In the genomic region with DNA sequence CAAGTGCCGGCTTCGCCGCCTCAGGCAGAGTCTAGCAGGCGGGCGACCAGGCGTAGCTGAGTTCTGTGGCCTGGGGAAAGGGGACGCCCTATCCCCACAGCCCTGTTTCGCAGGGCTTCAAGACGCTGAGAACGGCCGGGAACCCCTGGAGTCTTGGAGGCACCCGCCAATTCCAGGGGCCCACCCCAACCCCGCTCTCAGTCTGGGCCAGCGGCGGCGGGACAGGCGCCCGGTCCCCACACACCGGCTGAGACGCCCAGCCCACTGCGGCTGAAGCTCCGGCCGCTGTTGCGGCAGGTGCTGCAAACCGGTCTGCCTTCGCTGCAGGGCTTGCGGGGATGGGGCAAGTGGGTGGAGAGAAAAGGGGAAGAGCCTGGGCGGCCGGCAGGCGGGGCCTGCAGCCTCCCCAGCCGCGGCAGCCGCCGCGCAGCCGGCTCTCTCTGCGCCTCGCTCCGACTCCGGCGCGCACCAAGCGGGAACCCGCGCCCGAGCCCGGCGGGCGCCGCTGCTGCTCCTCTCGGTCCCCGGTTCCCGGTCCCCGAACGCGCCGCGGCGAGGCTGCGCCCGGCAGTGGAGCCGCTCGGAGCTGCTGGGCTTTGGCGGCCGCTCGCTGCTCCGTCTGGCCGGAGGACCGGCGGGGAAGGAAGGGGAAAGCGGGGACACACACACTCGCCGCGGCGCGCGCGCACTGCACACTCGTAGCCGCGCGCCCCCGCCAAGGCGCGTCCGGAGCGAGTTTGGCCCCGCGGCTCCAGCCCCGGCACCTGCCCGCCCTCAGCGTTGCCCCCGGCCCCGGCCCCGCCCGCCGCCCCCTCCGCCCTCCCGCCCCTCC, we compare ENCODE assay signal across 8 cellular contexts. TPM values are rescaled to one million over a fixed set of nuclear protein-coding genes. Genes with fewer than 3 reads are reported as not detected.
DNase-seq lines count a peak whose midpoint lies in the region; ATAC-seq and TF ChIP-seq lines count a peak whose summit lies in the region.

Gene PIP5K1B (plus strand): TSS at position 437 of the 832 bp plus-strand sequence. CDS start 117,375 bp downstream, outside the sequence.

- peak; percentile 91 for DNase-seq in ELF-1 (ENCODE audit: low read depth, low spot score)
- peak; percentile 72 for DNase-seq in HPDE6-E6E7 (ENCODE audit: extremely low spot score)
- DNase-seq in PC-3: peak; percentile 56
- peak; percentile 41 for DNase-seq in astrocyte of the spinal cord (ENCODE audit: low read depth, low spot score)
- no peak for DNase-seq in retinal pigment epithelial cell (ENCODE audit: low read depth)
- no peak for DNase-seq in HCEC 1CT

- no peaks in the 10 kb centered on the region for H3F3A ChIP-seq in PC-3 (ENCODE audit: low read length, unreplicated experiment)

- no peak within 1 kb of the TSS for H3K27ac ChIP-seq in PC-3 (ENCODE audit: low read length)
- no peak within 1 kb of the TSS for H3K27ac ChIP-seq in iPS-18a (ENCODE audit: low read length)

- CTCF ChIA-PET in PC-3 (lab: Charles Lee): no interaction called here

- H3K36me3 ChIP-seq in PC-3 (ENCODE audit: low read depth, low read length) (no peaks in the 10 kb centered on the region), iPS-18a (ENCODE audit: control insufficient read depth, low read depth, low read length) (no peaks in the 10 kb centered on the region)

- TF ChIP-seq CTCF in PC-3 (conservative IDR thresholded peaks at IDR 0.05; ENCODE audit: low read depth, low read length) (no peak), astrocyte of the spinal cord (IDR thresholded peaks at IDR 0.05; ENCODE audit: low read depth, low read length) (no peak), retinal pigment epithelial cell (conservative IDR thresholded peaks at IDR 0.05; ENCODE audit: low read depth, low read length) (no peak)

- H3K4me1 ChIP-seq in PC-3 (ENCODE audit: insufficient read depth, low read length) (peaks cover 4% of the 10 kb centered on the region; the same call in 1 of the 2 replicates), iPS-18a (ENCODE audit: control insufficient read depth, low read depth, low read length) (peaks cover 19% of the 10 kb centered on the region)

- peak within 1 kb of the TSS; percentile 57 for H2AFZ ChIP-seq in PC-3 (ENCODE audit: low read length)

- no TSS peak for BruUV-seq in PC-3 (replicated peaks; lab: Mats Ljungman, UMichigan)

- H3K9me3 ChIP-seq in PC-3 (ENCODE audit: low read length) (no peaks in the 10 kb centered on the region), iPS-18a (ENCODE audit: control insufficient read depth, low read depth, low read length) (no peaks in the 10 kb centered on the region)

- no peaks in the 10 kb centered on the region for H3K79me2 ChIP-seq in PC-3 (ENCODE audit: low read length)

- POLR2A ChIA-PET in PC-3 (lab: Charles Lee; ENCODE audit: unreplicated experiment): no interaction called here

- H3K27me3 ChIP-seq in PC-3 (ENCODE audit: low read length) (peaks cover 74% of the 10 kb centered on the region), iPS-18a (ENCODE audit: control insufficient read depth, insufficient read depth, low read length) (peaks cover 42% of the 10 kb centered on the region)

- H3K4me3 ChIP-seq in PC-3 (ENCODE audit: low read length): peak within 1 kb of the TSS; percentile 57
- peak within 1 kb of the TSS; percentile 22 for H3K4me3 ChIP-seq in astrocyte of the spinal cord (ENCODE audit: low read depth, low read length)
- peak within 1 kb of the TSS; percentile 71 for H3K4me3 ChIP-seq in iPS-18a (ENCODE audit: low read length)
- peak within 1 kb of the TSS; percentile 82 for H3K4me3 ChIP-seq in retinal pigment epithelial cell (ENCODE audit: low read length)

- H3K9me2 ChIP-seq in PC-3 (replicated peaks; ENCODE audit: low read length): no peaks in the 10 kb centered on the region

- no peak within 1 kb of the TSS for H3K9ac ChIP-seq in PC-3 (ENCODE audit: low read length)
- peak within 1 kb of the TSS; percentile 47 for H3K9ac ChIP-seq in iPS-18a (ENCODE audit: low read length)

- ATAC-seq in GM21360 (IDR thresholded peaks at IDR 0.05; ENCODE audit: unreplicated experiment) (peak; percentile 72), PC-3 (peak; percentile 88)

- peak within 1 kb of the TSS; percentile 77 for H3K4me2 ChIP-seq in PC-3 (ENCODE audit: low read length)

- no peaks in the 10 kb centered on the region for H4K20me1 ChIP-seq in PC-3 (ENCODE audit: low read length)

- intact Hi-C loops in PC-3 (cut with micrococcal nuclease): no loop called here

- in situ Hi-C loops in astrocyte of the spinal cord (cut with HindIII; ENCODE audit: low sequenced_read_pairs): no loop called here

RNA-seq across cellular contexts. Expression of gene PIP5K1B, which starts in this region (rescaled TPM):
- 0.29 TPM in 1 of 2 replicates, not detected in the other for total RNA-seq in PC-3 (2014; rRNA removed)

Comparison
In these comparisons a context has a peak if more than half of its experiments do, and no peak if none do; other contexts are left out.
1. Peak in DNase-seq, ATAC-seq, H3K4me3 ChIP-seq and H3K4me2 ChIP-seq in PC-3; RNA of the gene not detected or under 1 TPM.
2. DNase-seq: peak in ELF-1 (single experiment), HPDE6-E6E7 (single experiment) and astrocyte of the spinal cord (single experiment); none in retinal pigment epithelial cell (single experiment) and HCEC 1CT (single experiment).
3. H3K4me3 ChIP-seq: peak in every context shown above with its lines; median percentile 82 in retinal pigment epithelial cell; 71 in iPS-18a; 57 in PC-3; 22 in astrocyte of the spinal cord.